Comparison of ENCODE assay signal across 16 cellular contexts in the genomic region with DNA sequence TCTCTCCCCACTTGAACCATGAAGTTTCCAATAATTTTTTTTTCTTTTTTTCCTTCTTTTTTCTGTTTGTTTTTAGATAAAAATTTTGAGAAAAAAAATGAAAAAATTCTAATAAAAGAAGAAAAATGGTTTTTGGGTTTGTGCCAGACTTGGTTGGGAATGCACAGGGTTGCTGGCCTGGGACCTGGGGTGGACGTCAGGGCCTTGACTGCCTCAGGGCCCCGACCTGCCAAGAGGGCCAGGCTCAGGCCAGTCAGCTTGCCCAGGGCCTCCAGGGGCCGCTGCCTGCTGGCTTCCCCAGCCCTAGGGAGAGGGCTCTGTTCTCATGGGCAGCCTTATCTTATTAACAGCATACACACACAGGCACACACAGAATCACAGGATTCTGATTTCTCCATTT. TPM values are rescaled to one million over a fixed set of nuclear protein-coding genes. Genes with fewer than 3 reads are reported as not detected.
A peak's percentile ranks its signal among the peaks of the same experiment; 100 is the strongest.
DNase-seq lines count a peak whose midpoint lies in the region; ATAC-seq and TF ChIP-seq lines count a peak whose summit lies in the region.
"Had no signal": no experiment of that assay in that cellular context is flagged by ENCODE, and none has a peak within 500 bp of the region (broad histone marks: within the 10 kb centered on the region; RNA-seq: fewer than 3 reads in every experiment).

No MANE protein-coding gene starts in this region.

- intact Hi-C loops in adrenal gland (cut with DNase I), result no loop called here

- peak overlapping the region in 8 of 11 experiments; percentile 10 to 61 (median 34); a peak in 9 of 22 replicates for H3K27ac ChIP-seq in BLaER1 treated with 17β-estradiol and CSF1 and Interleukin-3, amounts not matched to agents 10 nM and 100 nM
- H3K27ac ChIP-seq in adrenal gland (peak overlapping the region; percentile 40 to 83 (median 67)), right atrium auricular region (peak overlapping the region; percentile 12 to 61)
- H3K27ac ChIP-seq: prostate gland had no signal

- TF ChIP-seq POLR2A in adrenal gland (IDR thresholded peaks at IDR 0.05), result no peak

- DNase-seq in adrenal gland (peak in 6 of 7 donors; percentile 57 to 92 (median 82)), right atrium auricular region (ENCODE audit: low spot score) (no peak), superior temporal gyrus (ENCODE audit: extremely low spot score) (peak; percentile 52), NCI-H82 (lab: John Stamatoyannopoulos, UW) (no peak), NCI-H510A (lab: John Stamatoyannopoulos, UW) (no peak)
- DNase-seq: activated CD4-positive, alpha-beta T cell treated with anti-CD3 and anti-CD28 coated beads for 36 hours; activated T-cell treated with anti-CD3 and anti-CD28 coated beads, Interleukin-2, amount 50 U/mL, for 72 hours; CD8-positive, alpha-beta memory T cell; glutamatergic neuron; H9; NCI-H1105 treated with DMSO at 0.1 percent for 48 hours; NCI-H524 had no signal

- peak overlapping the region in 6 of 11 experiments; percentile 6 to 63 (median 40); a peak in 8 of 22 replicates for H3K4me2 ChIP-seq in BLaER1 treated with 17β-estradiol and CSF1 and Interleukin-3, amounts not matched to agents 10 nM and 100 nM

- H3K9me3 ChIP-seq in BLaER1 treated with 17β-estradiol and CSF1 and Interleukin-3, amounts not matched to agents 10 nM and 100 nM (replicated peaks in 1 of 11), result no peaks in the 10 kb centered on the region
- H3K9me3 ChIP-seq in adrenal gland (replicated peaks in 1 of 3) (no peaks in the 10 kb centered on the region), right atrium auricular region (no peaks in the 10 kb centered on the region)
- H3K9me3 ChIP-seq: prostate gland had no signal

- TF ChIP-seq CTCF in adrenal gland (IDR thresholded peaks at IDR 0.05), result peak in 2 of 6 experiments; percentile 12 to 32
- TF ChIP-seq CTCF in right atrium auricular region (IDR thresholded peaks at IDR 0.05), result no peak

- H3K9ac ChIP-seq in BLaER1 treated with 17β-estradiol and CSF1 and Interleukin-3, amounts not matched to agents 10 nM and 100 nM, result peak overlapping the region in 10 of 11 experiments; percentile 17 to 44 (median 36); a peak in 13 of 22 replicates

- no peaks in the 10 kb centered on the region for H3K27me3 ChIP-seq in BLaER1 treated with 17β-estradiol and CSF1 and Interleukin-3, amounts not matched to agents 10 nM and 100 nM
- no peaks in the 10 kb centered on the region for H3K27me3 ChIP-seq in adrenal gland
- no peaks in the 10 kb centered on the region for H3K27me3 ChIP-seq in right atrium auricular region

- 21 to 38% (median 31%) methylated on average over 3 of the region's 3 CpGs for WGBS in adrenal gland, 4 donors

- H4K20me1 ChIP-seq in BLaER1 treated with 17β-estradiol and CSF1 and Interleukin-3, amounts not matched to agents 10 nM and 100 nM, result peaks cover 10 to 66% (median 41%) of the 10 kb centered on the region in 11 experiments; a peak in 20 of 22 replicates

- peaks cover 54 to 74% (median 66%) of the 10 kb centered on the region in 11 experiments for H3K36me3 ChIP-seq in BLaER1 treated with 17β-estradiol and CSF1 and Interleukin-3, amounts not matched to agents 10 nM and 100 nM
- peaks cover 0 to 47% of the 10 kb centered on the region in 2 donors for H3K36me3 ChIP-seq in adrenal gland (replicated peaks in 1 of 2)
- peaks cover 52% of the 10 kb centered on the region for H3K36me3 ChIP-seq in right atrium auricular region

- no peak overlapping the region for H3K4me3 ChIP-seq in BLaER1 treated with 17β-estradiol and CSF1 and Interleukin-3, amounts not matched to agents 10 nM and 100 nM
- no peak overlapping the region for H3K4me3 ChIP-seq in adrenal gland
- no peak overlapping the region for H3K4me3 ChIP-seq in right atrium auricular region
- H3K4me3 ChIP-seq: prostate gland had no signal

- ATAC-seq in HG02973 (IDR thresholded peaks at IDR 0.05; ENCODE audit: unreplicated experiment) (no peak), GM18873 (IDR thresholded peaks at IDR 0.05; ENCODE audit: low FRiP score, unreplicated experiment) (no peak)
- ATAC-seq: activated CD4-positive, alpha-beta T cell treated with anti-CD3 and anti-CD28 coated beads for 36 hours; activated T-cell treated with anti-CD3 and anti-CD28 coated beads, Interleukin-2, amount 50 U/mL, for 72 hours had no signal

- peaks cover 21 to 77% (median 53%) of the 10 kb centered on the region in 10 experiments for H3K4me1 ChIP-seq in BLaER1 treated with 17β-estradiol and CSF1 and Interleukin-3, amounts not matched to agents 10 nM and 100 nM
- H3K4me1 ChIP-seq in adrenal gland (replicated peaks in 1 of 2) (peaks cover 0 to 13% of the 10 kb centered on the region in 2 donors), right atrium auricular region (peaks cover 0 to 11% of the 10 kb centered on the region in 2 donors)

RNA-seq across cellular contexts. Expression of a gene that starts 6.5 kb away (rescaled TPM):
- 1 to 10 TPM; 1.1 to 3.4 (median 2.4) TPM for total RNA-seq in adrenal gland
- 1 to 10 TPM in 2 of 3 donors, under 1 TPM in 1; 0.22 to 5.1 (median 1.9) TPM for polyA plus RNA-seq in adrenal gland
- total RNA-seq in right atrium auricular region, result under 1 TPM in 1 of 2 donors, not detected in 1; 0.43 TPM
- polyA plus RNA-seq: CD8-positive, alpha-beta memory T cell had no signal

RNA-seq across cellular contexts. Expression of a gene that starts 9.5 kb away (rescaled TPM):
- total RNA-seq in adrenal gland (100 to 1,000 TPM in 3 of 8 donors, 10 to 100 TPM in 5; 44.5 to 136 (median 80.8) TPM), right atrium auricular region (10 to 100 TPM; 23.2 to 32.7 TPM)
- 10 to 100 TPM; 39.2 to 93.0 (median 87.1) TPM for polyA plus RNA-seq in adrenal gland

RNA-seq across cellular contexts. Expression of a gene that starts 10.8 kb away (rescaled TPM):
- total RNA-seq in adrenal gland, result 100 to 1,000 TPM in 4 of 8 donors, 10 to 100 TPM in 4; 18.9 to 210 (median 94.5) TPM
- polyA plus RNA-seq in adrenal gland, result 100 to 1,000 TPM in 2 of 3 donors, 10 to 100 TPM in 1; 14.6 to 454 (median 310) TPM
- total RNA-seq in right atrium auricular region, result 100 to 1,000 TPM; 129 to 140 TPM

RNA-seq across cellular contexts. Expression of a gene that starts 19.7 kb away (rescaled TPM):
- total RNA-seq in adrenal gland (1,000 to 10,000 TPM; 1,155 to 1,930 (median 1,648) TPM), right atrium auricular region (1,000 to 10,000 TPM; 2,869 to 3,626 TPM)
- polyA plus RNA-seq in adrenal gland, result 1,000 to 10,000 TPM in 1 of 3 donors, 100 to 1,000 TPM in 2; 623 to 1,215 (median 899) TPM

RNA-seq across cellular contexts. Expression of a gene that starts 28.1 kb away (rescaled TPM):
- total RNA-seq in adrenal gland (1 to 10 TPM in 5 of 8 donors, under 1 TPM in 2, not detected in 1; 0.78 to 9.0 (median 2.8) TPM), right atrium auricular region (1 to 10 TPM in 1 of 2 donors, not detected in 1; 1.7 TPM)
- 10 to 100 TPM in 1 of 3 donors, 1 to 10 TPM in 2; 1.0 to 17.6 (median 5.8) TPM for polyA plus RNA-seq in adrenal gland
- polyA plus RNA-seq: CD8-positive, alpha-beta memory T cell had no signal

Comparison
In these comparisons a context has a peak if more than half of its experiments do, and no peak if none do; other contexts are left out.
1. DNase-seq: peak in adrenal gland (6 of 7) and superior temporal gyrus (single experiment); none in right atrium auricular region (single experiment), NCI-H82 (single experiment) and NCI-H510A (single experiment).
2. Peak in every context shown above with its lines, with median percentiles within 50 percentile points of each other: H3K27ac ChIP-seq.